In the genomic region with DNA sequence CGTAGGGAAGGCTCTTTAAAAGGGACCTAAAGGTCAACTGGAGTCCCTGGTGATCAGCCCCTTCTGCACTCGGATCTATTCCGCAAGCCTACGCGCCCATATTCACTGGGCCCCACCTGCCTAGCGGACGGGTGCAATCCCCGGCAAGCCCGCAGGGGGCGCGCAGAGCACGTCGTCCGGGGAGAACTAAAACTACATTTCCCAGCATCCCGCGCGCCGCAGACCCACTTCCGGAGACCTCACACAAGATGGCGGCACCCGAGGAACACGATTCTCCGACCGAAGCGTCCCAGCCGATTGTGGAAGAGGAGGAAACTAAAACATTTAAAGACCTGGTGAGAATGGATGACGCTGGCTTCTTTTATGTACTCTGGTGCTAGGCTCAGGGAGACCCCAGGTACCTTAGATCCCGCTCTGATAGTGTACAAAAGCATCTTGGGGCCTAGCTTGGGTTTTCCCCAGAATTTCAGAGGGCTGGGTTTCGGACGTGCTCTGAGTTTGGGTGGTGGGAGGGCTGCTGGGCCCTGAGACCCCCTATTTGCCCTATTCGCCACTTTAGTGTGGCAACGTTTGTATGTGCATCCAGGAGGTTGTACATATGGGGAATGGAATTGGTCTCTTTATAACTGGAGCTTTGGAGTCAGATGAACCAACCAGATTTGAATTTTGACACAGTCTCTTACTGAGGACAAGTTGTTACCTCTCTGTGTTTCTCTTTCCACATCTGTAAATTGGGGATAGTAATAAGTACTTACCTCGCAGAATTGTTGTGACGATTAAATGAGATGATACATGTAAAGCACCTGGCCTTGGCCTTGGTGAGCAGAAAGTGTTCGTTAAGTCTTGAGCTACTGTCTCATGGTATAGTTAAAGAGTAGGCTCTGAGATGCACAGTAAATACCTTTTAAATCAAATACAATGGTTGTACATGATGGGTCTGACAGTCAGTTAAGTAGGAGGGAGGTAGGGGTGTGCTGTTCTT, we compare ENCODE assay signal across 1 cellular context.
TF ChIP-seq lines count a peak whose summit lies in the region.

Gene DDX47, plus strand, starts transcription at position 227 of the 982 bp plus-strand sequence. Its CDS starts 22 bp downstream, at position 249.

TF ChIP-seq in HepG2, 621 proteins besides CTCF, POLR2A, EP300 and RAD21 (continued from another document and continues in another):
- TF ChIP-seq, protein P1, sequence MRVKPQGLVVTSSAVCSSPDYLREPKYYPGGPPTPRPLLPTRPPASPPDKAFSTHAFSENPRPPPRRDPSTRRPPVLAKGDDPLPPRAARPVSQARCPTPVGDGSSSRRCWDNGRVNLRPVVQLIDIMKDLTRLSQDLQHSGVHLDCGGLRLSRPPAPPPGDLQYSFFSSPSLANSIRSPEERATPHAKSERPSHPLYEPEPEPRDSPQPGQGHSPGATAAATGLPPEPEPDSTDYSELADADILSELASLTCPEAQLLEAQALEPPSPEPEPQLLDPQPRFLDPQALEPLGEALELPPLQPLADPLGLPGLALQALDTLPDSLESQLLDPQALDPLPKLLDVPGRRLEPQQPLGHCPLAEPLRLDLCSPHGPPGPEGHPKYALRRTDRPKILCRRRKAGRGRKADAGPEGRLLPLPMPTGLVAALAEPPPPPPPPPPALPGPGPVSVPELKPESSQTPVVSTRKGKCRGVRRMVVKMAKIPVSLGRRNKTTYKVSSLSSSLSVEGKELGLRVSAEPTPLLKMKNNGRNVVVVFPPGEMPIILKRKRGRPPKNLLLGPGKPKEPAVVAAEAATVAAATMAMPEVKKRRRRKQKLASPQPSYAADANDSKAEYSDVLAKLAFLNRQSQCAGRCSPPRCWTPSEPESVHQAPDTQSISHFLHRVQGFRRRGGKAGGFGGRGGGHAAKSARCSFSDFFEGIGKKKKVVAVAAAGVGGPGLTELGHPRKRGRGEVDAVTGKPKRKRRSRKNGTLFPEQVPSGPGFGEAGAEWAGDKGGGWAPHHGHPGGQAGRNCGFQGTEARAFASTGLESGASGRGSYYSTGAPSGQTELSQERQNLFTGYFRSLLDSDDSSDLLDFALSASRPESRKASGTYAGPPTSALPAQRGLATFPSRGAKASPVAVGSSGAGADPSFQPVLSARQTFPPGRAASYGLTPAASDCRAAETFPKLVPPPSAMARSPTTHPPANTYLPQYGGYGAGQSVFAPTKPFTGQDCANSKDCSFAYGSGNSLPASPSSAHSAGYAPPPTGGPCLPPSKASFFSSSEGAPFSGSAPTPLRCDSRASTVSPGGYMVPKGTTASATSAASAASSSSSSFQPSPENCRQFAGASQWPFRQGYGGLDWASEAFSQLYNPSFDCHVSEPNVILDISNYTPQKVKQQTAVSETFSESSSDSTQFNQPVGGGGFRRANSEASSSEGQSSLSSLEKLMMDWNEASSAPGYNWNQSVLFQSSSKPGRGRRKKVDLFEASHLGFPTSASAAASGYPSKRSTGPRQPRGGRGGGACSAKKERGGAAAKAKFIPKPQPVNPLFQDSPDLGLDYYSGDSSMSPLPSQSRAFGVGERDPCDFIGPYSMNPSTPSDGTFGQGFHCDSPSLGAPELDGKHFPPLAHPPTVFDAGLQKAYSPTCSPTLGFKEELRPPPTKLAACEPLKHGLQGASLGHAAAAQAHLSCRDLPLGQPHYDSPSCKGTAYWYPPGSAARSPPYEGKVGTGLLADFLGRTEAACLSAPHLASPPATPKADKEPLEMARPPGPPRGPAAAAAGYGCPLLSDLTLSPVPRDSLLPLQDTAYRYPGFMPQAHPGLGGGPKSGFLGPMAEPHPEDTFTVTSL (CRISPR knock-in tag; IDR thresholded peaks at IDR 0.05; ENCODE audit: borderline replicate concordance): no peak
- TF ChIP-seq KLF11 (CRISPR knock-in tag; IDR thresholded peaks at IDR 0.05): 0 out of 2 replicates have a peak, but pooled peaks have one; percentile 24
- no peak for TF ChIP-seq MZF1 (CRISPR knock-in tag; IDR thresholded peaks at IDR 0.05; ENCODE audit: borderline replicate concordance)
- no peak for TF ChIP-seq DPF2 (CRISPR knock-in tag; IDR thresholded peaks at IDR 0.05; ENCODE audit: borderline replicate concordance, low read depth)
- TF ChIP-seq PHB2 (IDR thresholded peaks at IDR 0.05; ENCODE audit: partially characterized antibody): no peak
- TF ChIP-seq NR2C2 (CRISPR knock-in tag; IDR thresholded peaks at IDR 0.05; ENCODE audit: borderline replicate concordance): peak; percentile 81
- no peak; the same call in 1 of the 2 replicates for TF ChIP-seq NFYB (CRISPR knock-in tag; IDR thresholded peaks at IDR 0.05)
- TF ChIP-seq, protein P2, sequence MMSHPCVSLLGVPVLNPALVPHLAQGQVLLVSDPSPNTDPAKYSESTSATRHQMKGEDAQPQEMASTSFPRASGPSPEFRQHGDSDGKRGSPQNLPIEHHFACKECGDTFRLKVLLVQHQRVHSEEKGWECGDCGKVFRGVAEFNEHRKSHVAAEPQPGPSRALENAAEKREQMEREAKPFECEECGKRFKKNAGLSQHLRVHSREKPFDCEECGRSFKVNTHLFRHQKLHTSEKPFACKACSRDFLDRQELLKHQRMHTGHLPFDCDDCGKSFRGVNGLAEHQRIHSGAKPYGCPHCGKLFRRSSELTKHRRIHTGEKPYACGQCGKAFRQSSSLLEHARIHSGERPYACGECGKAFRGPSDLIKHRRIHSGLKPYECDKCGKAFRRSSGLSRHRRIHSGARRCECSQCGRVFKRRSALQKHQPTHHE (CRISPR knock-in tag; IDR thresholded peaks at IDR 0.05; ENCODE audit: borderline replicate concordance): peak; percentile 56; the same call in 1 of the 2 replicates
- TF ChIP-seq, protein P3, sequence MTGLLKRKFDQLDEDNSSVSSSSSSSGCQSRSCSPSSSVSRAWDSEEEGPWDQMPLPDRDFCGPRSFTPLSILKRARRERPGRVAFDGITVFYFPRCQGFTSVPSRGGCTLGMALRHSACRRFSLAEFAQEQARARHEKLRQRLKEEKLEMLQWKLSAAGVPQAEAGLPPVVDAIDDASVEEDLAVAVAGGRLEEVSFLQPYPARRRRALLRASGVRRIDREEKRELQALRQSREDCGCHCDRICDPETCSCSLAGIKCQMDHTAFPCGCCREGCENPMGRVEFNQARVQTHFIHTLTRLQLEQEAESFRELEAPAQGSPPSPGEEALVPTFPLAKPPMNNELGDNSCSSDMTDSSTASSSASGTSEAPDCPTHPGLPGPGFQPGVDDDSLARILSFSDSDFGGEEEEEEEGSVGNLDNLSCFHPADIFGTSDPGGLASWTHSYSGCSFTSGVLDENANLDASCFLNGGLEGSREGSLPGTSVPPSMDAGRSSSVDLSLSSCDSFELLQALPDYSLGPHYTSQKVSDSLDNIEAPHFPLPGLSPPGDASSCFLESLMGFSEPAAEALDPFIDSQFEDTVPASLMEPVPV (CRISPR knock-in tag; IDR thresholded peaks at IDR 0.05): no peak
- no peak for TF ChIP-seq ZNF180 (CRISPR knock-in tag; IDR thresholded peaks at IDR 0.05; ENCODE audit: borderline replicate concordance, low read depth)
- no peak for TF ChIP-seq ZNF512 (CRISPR knock-in tag; IDR thresholded peaks at IDR 0.05)
- peak; percentile 39; the same call in 1 of the 2 replicates for TF ChIP-seq KAT7 (CRISPR knock-in tag; IDR thresholded peaks at IDR 0.05; ENCODE audit: borderline replicate concordance)
- TF ChIP-seq ZNF382 (CRISPR knock-in tag; IDR thresholded peaks at IDR 0.05; ENCODE audit: borderline replicate concordance): no peak
- no peak for TF ChIP-seq SMAD9 (CRISPR knock-in tag; IDR thresholded peaks at IDR 0.05)
- no peak for TF ChIP-seq EHMT2 (IDR thresholded peaks at IDR 0.05; ENCODE audit: borderline replicate concordance, low read depth, low read length)
- TF ChIP-seq NR1H2 (CRISPR knock-in tag; IDR thresholded peaks at IDR 0.05; ENCODE audit: borderline replicate concordance, low read depth): no peak
- TF ChIP-seq DZIP1 (CRISPR knock-in tag; IDR thresholded peaks at IDR 0.05): no peak
- no peak for TF ChIP-seq RARA (CRISPR knock-in tag; IDR thresholded peaks at IDR 0.05)
- no peak for TF ChIP-seq SSRP1 (CRISPR knock-in tag; IDR thresholded peaks at IDR 0.05)
- no peak for TF ChIP-seq MNT (IDR thresholded peaks at IDR 0.05)
- peak; percentile 72; the same call in 1 of the 2 replicates for TF ChIP-seq CAMTA2 (CRISPR knock-in tag; IDR thresholded peaks at IDR 0.05; ENCODE audit: borderline replicate concordance)
- TF ChIP-seq ZNF232 (CRISPR knock-in tag; IDR thresholded peaks at IDR 0.05; ENCODE audit: borderline replicate concordance): no peak; the same call in 1 of the 2 replicates
- TF ChIP-seq TARDBP (CRISPR knock-in tag; IDR thresholded peaks at IDR 0.05): peak; percentile 84; the same call in 1 of the 2 replicates
- TF ChIP-seq, protein P4, sequence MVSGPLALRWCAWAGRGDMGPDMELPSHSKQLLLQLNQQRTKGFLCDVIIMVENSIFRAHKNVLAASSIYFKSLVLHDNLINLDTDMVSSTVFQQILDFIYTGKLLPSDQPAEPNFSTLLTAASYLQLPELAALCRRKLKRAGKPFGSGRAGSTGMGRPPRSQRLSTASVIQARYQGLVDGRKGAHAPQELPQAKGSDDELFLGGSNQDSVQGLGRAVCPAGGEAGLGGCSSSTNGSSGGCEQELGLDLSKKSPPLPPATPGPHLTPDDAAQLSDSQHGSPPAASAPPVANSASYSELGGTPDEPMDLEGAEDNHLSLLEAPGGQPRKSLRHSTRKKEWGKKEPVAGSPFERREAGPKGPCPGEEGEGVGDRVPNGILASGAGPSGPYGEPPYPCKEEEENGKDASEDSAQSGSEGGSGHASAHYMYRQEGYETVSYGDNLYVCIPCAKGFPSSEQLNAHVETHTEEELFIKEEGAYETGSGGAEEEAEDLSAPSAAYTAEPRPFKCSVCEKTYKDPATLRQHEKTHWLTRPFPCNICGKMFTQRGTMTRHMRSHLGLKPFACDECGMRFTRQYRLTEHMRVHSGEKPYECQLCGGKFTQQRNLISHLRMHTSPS (CRISPR knock-in tag; IDR thresholded peaks at IDR 0.05; ENCODE audit: low read depth): no peak
- TF ChIP-seq HOXA3 (CRISPR knock-in tag; IDR thresholded peaks at IDR 0.05): peak; percentile 96
- TF ChIP-seq ZNF263 (CRISPR knock-in tag; IDR thresholded peaks at IDR 0.05): no peak
- TF ChIP-seq TBP (CRISPR knock-in tag; IDR thresholded peaks at IDR 0.05): no peak
- no peak for TF ChIP-seq ATF7 (IDR thresholded peaks at IDR 0.05)
- TF ChIP-seq ATF7 (CRISPR knock-in tag; IDR thresholded peaks at IDR 0.05): no peak
- TF ChIP-seq KDM5B (CRISPR knock-in tag; IDR thresholded peaks at IDR 0.05; ENCODE audit: borderline replicate concordance): peak; percentile 38
- 0 out of 2 replicates have a peak, but pooled peaks have one; percentile 77 for TF ChIP-seq ZHX1 (CRISPR knock-in tag; IDR thresholded peaks at IDR 0.05; ENCODE audit: low read depth)
- no peak for TF ChIP-seq HNRNPK (IDR thresholded peaks at IDR 0.05; ENCODE audit: low read depth, low read length, poor library complexity, severe bottlenecking)
- TF ChIP-seq SATB2 (CRISPR knock-in tag; IDR thresholded peaks at IDR 0.05): no peak
